ENCODE assay signal across 10 cellular contexts in the genomic region with DNA sequence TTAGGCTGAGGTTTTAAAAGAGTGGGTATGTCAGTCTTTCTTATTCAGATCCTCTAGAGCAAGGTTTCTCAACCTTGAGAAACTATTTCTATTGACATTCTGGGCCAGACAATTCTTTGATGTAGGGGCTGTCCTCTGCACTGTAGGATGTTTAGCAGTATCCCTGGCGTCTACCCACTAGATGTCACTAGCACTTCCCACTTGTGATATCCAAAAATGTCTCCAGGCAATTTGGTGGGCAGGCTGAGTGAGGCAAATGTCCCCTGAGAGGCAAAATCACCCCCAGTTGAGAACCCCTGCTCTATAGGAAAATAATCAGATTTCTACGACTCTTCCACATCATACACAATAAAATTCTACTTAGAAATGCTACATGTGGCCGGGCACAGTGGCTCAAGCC. TPM values are rescaled to one million over a fixed set of nuclear protein-coding genes. Genes with fewer than 3 reads are reported as not detected.
DNase-seq lines count a peak whose midpoint lies in the region; ATAC-seq and TF ChIP-seq lines count a peak whose summit lies in the region.
"Had no signal": no experiment of that assay in that cellular context is flagged by ENCODE, and none has a peak within 500 bp of the region (broad histone marks: within the 10 kb centered on the region; RNA-seq: fewer than 3 reads in every experiment).

No MANE protein-coding gene starts in this region.

- H3K79me2 ChIP-seq in osteoblast (ENCODE audit: insufficient read depth, low read length) = peaks cover 85% of the 10 kb centered on the region

- no peak overlapping the region for H2AFZ ChIP-seq in osteoblast (ENCODE audit: low read length)

- H3K27me3 ChIP-seq in BLaER1 treated with 17β-estradiol and CSF1 and Interleukin-3, amounts not matched to agents 10 nM and 100 nM = no peaks in the 10 kb centered on the region
- H3K27me3 ChIP-seq in brain microvascular endothelial cell (replicated peaks) = no peaks in the 10 kb centered on the region
- no peaks in the 10 kb centered on the region for H3K27me3 ChIP-seq in osteoblast (ENCODE audit: insufficient read depth, low read length)

- no peaks in the 10 kb centered on the region for H3K9me3 ChIP-seq in BLaER1 treated with 17β-estradiol and CSF1 and Interleukin-3, amounts not matched to agents 10 nM and 100 nM (replicated peaks in 1 of 11)
- H3K9me3 ChIP-seq in osteoblast (ENCODE audit: low read depth, low read length) = no peaks in the 10 kb centered on the region

- H3K36me3 ChIP-seq in BLaER1 treated with 17β-estradiol and CSF1 and Interleukin-3, amounts not matched to agents 10 nM and 100 nM = peaks cover 23 to 49% (median 42%) of the 10 kb centered on the region in 11 experiments
- peaks cover 13% of the 10 kb centered on the region for H3K36me3 ChIP-seq in brain microvascular endothelial cell (replicated peaks)
- H3K36me3 ChIP-seq in osteoblast (ENCODE audit: insufficient read depth, low read length) = peaks cover 5% of the 10 kb centered on the region

- in situ Hi-C loops in brain microvascular endothelial cell (cut with HindIII; ENCODE audit: low pct_ligation_motif_present, low sequenced_read_pairs) = no loop called here

- ATAC-seq in GM21390 (IDR thresholded peaks at IDR 0.05; ENCODE audit: unreplicated experiment) (no peak), GM18907 (IDR thresholded peaks at IDR 0.05; ENCODE audit: unreplicated experiment) (no peak)
- ATAC-seq: left colon had no signal

- TF ChIP-seq CTCF in GM12865 (IDR thresholded peaks at IDR 0.05; ENCODE audit: insufficient read depth, low read depth, low read length, missing control alignments) (peak; percentile 45), brain microvascular endothelial cell (IDR thresholded peaks at IDR 0.05; ENCODE audit: low read depth, low read length, missing control alignments) (peak; percentile 70), osteoblast (IDR thresholded peaks at IDR 0.05; ENCODE audit: extremely low read depth, low read depth, low read length) (peak; percentile 58)

- peak overlapping the region in 6 of 11 experiments; percentile 24 to 66 (median 44); a peak in 7 of 22 replicates for H3K9ac ChIP-seq in BLaER1 treated with 17β-estradiol and CSF1 and Interleukin-3, amounts not matched to agents 10 nM and 100 nM

- H3K4me2 ChIP-seq in BLaER1 treated with 17β-estradiol and CSF1 and Interleukin-3, amounts not matched to agents 10 nM and 100 nM = peak overlapping the region; percentile 9 to 92 (median 41); a peak in 19 of 22 replicates
- no peak overlapping the region for H3K4me2 ChIP-seq in osteoblast (ENCODE audit: insufficient read depth, low read length)

- peak overlapping the region in 4 of 11 experiments; percentile 58 to 75 (median 67); a peak in 6 of 22 replicates for H3K27ac ChIP-seq in BLaER1 treated with 17β-estradiol and CSF1 and Interleukin-3, amounts not matched to agents 10 nM and 100 nM
- no peak overlapping the region for H3K27ac ChIP-seq in brain microvascular endothelial cell
- no peak overlapping the region for H3K27ac ChIP-seq in osteoblast (ENCODE audit: low read depth, low read length)
- H3K27ac ChIP-seq: SK-N-MC had no signal

- peaks cover 3 to 44% (median 22%) of the 10 kb centered on the region in 11 experiments; a peak in 13 of 22 replicates for H4K20me1 ChIP-seq in BLaER1 treated with 17β-estradiol and CSF1 and Interleukin-3, amounts not matched to agents 10 nM and 100 nM
- H4K20me1 ChIP-seq in osteoblast (ENCODE audit: insufficient read depth, low read length) = no peaks in the 10 kb centered on the region

- H3K4me3 ChIP-seq in BLaER1 treated with 17β-estradiol and CSF1 and Interleukin-3, amounts not matched to agents 10 nM and 100 nM = peak overlapping the region in 1 of 10 experiments; percentile 20; a peak in 1 of 20 replicates
- H3K4me3 ChIP-seq in GM12865 (ENCODE audit: low read depth, low read length) = no peak overlapping the region
- H3K4me3 ChIP-seq in brain microvascular endothelial cell (ENCODE audit: low read depth, low read length) = no peak overlapping the region
- no peak overlapping the region for H3K4me3 ChIP-seq in osteoblast (ENCODE audit: insufficient read depth, low read length)
- H3K4me3 ChIP-seq: SK-N-MC had no signal

- DNase-seq in GM12865 (ENCODE audit: low read depth) = peak; percentile 60
- peak; percentile 60 for DNase-seq in NCI-H748 (lab: John Stamatoyannopoulos, UW; ENCODE audit: unreplicated experiment)
- DNase-seq in brain microvascular endothelial cell = peak; percentile 22
- DNase-seq in osteoblast (ENCODE audit: insufficient read length, low spot score, missing footprints) = peak; percentile 32
- DNase-seq in putamen (ENCODE audit: low spot score) = no peak

- H3K4me1 ChIP-seq in BLaER1 treated with 17β-estradiol and CSF1 and Interleukin-3, amounts not matched to agents 10 nM and 100 nM = peaks cover 38 to 51% (median 44%) of the 10 kb centered on the region in 10 experiments
- peaks cover 20% of the 10 kb centered on the region for H3K4me1 ChIP-seq in osteoblast (ENCODE audit: insufficient read depth, low read length)

RNA-seq across cellular contexts. Expression of a gene that starts 7.7 kb away (rescaled TPM):
- total RNA-seq in osteoblast = 25.7 and 27.4 TPM in 2 replicates

RNA-seq across cellular contexts. Expression of a gene that starts 9.6 kb away (rescaled TPM):
- 3.3 and 4.1 TPM in 2 replicates for total RNA-seq in osteoblast

RNA-seq across cellular contexts. Expression of a gene that starts 53.6 kb away (rescaled TPM):
- total RNA-seq in osteoblast = 0.36 and 1.2 TPM in 2 replicates
